ENCODE assay signal across 9 cellular contexts in genomic region chr17:41322264-41322902, GRCh38. TPM values are rescaled to one million over a fixed set of nuclear protein-coding genes. Genes with fewer than 3 reads are reported as not detected.
DNase-seq lines count a peak whose midpoint lies in the region; ATAC-seq, FAIRE-seq and TF ChIP-seq lines count a peak whose summit lies in the region.
"Had no signal": no experiment of that assay in that cellular context is flagged by ENCODE, and none has a peak within 500 bp of the region (broad histone marks: within the 10 kb centered on the region; RNA-seq: fewer than 3 reads in every experiment).

No MANE protein-coding gene starts in this region.

- no peak for TF ChIP-seq EP300 in K562 (IDR thresholded peaks at IDR 0.05; ENCODE audit: low read length)

- peak in 1 of 2 experiments; percentile 74; a peak in 3 of 4 replicates for TF ChIP-seq RAD21 in K562 (CRISPR knock-in tag; conservative IDR thresholded peaks at IDR 0.05 in 1 of 2, IDR thresholded peaks at IDR 0.05 in 1 of 2)

- POLR2A ChIA-PET in K562 (lab: Yijun Ruan, JAX) = interaction anchor here (1.0 to 1.2 kb wide), 2 partner anchors 8 to 28 kb away, joined by 3 read pairs; no protein-coding TSS in a partner anchor

- FAIRE-seq in K562 (lab: Jason Lieb, UNC) (peak; percentile 84), urothelium cell line (lab: Jason Lieb, UNC) (no peak)

- no peak overlapping the region for H3K4me3 ChIP-seq in K562
- H3K4me3 ChIP-seq in kidney epithelial cell (ENCODE audit: low read depth, low read length) = no peak overlapping the region

- intact Hi-C loops in K562 (cut with micrococcal nuclease) = loop anchor here (2.0 kb wide), 2 partner anchors 466 to 520 kb away; no protein-coding TSS in a partner anchor

- H2AFZ ChIP-seq in K562 (ENCODE audit: low read depth, low read length) = no peak overlapping the region

- TF ChIP-seq CTCF in GM10266 (IDR thresholded peaks at IDR 0.05; ENCODE audit: control insufficient read depth, insufficient read depth, low read depth, missing control alignments) (peak; percentile 58), K562 (IDR thresholded peaks at IDR 0.05 in 2 of 3, conservative IDR thresholded peaks at IDR 0.05 in 1 of 3; ENCODE audit: insufficient read depth in 2 of 3, low read depth in 1 of 3, low read length in 3 of 3) (peak; percentile 45 to 70 (median 69); a peak in 5 of 6 replicates), kidney epithelial cell (IDR thresholded peaks at IDR 0.05; ENCODE audit: insufficient read depth, low read length, poor library complexity, severe bottlenecking) (peak; percentile 91)

- in situ Hi-C loops in K562 (cut with MboI) = no loop called here

- no peaks in the 10 kb centered on the region for H3K4me1 ChIP-seq in K562 (replicated peaks in 1 of 2; ENCODE audit: control insufficient read depth in 2 of 2, insufficient read depth in 2 of 2, low read length in 2 of 2)

- no TSS peak for BruUV-seq in K562 (replicated peaks; lab: Mats Ljungman, UMichigan)

- peak; percentile 57; the same call in 2 of the 3 replicates for ATAC-seq in K562

- H3K9ac ChIP-seq in K562 (ENCODE audit: insufficient read depth in 1 of 2, low read depth in 2 of 2, low read length in 2 of 2) = no peak overlapping the region

- no peak overlapping the region for H3K4me2 ChIP-seq in K562 (ENCODE audit: insufficient read depth, low read length)

- no peaks in the 10 kb centered on the region for H3K9me1 ChIP-seq in K562 (ENCODE audit: control insufficient read depth, insufficient read depth, low read length)

- H3K9me3 ChIP-seq in K562 (replicated peaks; ENCODE audit: control insufficient read depth, insufficient read depth, low read depth, low read length) = no peaks in the 10 kb centered on the region

- WGBS in K562 (ENCODE audit: insufficient coverage, low coverage, missing lambda C conversion rate) = 2% methylated on average over 5 of the region's 5 CpGs

- H3K79me2 ChIP-seq in K562 (ENCODE audit: control insufficient read depth, insufficient read depth, low read length) = no peaks in the 10 kb centered on the region

- no peak overlapping the region for H3K27ac ChIP-seq in K562 (ENCODE audit: extremely low read depth, low read depth, low read length)

- peak; percentile 55 for DNase-seq in AG08396 (ENCODE audit: low spot score)
- DNase-seq in GM10266 (ENCODE audit: extremely low spot score) = peak; percentile 47
- peak; percentile 26 for DNase-seq in NCI-H2081 treated with DMSO at 0.1 percent for 48 hours (lab: John Stamatoyannopoulos, UW)
- peak; percentile 17 to 42 (median 30) for DNase-seq in K562 (ENCODE audit: extremely low read depth in 1 of 4, low spot score in 3 of 4)
- DNase-seq in kidney epithelial cell (ENCODE audit: low read depth) = peak; percentile 45
- DNase-seq in urothelium cell line (ENCODE audit: low spot score) = peak; percentile 54
- DNase-seq in NCI-H128 (lab: John Stamatoyannopoulos, UW; ENCODE audit: unreplicated experiment) = no peak
- no peak for DNase-seq in HuH-7.5 (ENCODE audit: low spot score)

- no peaks in the 10 kb centered on the region for H4K20me1 ChIP-seq in K562 (replicated peaks; ENCODE audit: control insufficient read depth, insufficient read depth, low read length)

- peaks cover 0 to 1% of the 10 kb centered on the region in 2 experiments; a peak in 2 of 5 replicates for H3K27me3 ChIP-seq in K562 (ENCODE audit: control insufficient read depth in 2 of 2, insufficient read depth in 2 of 2, low read length in 2 of 2)
- H3K27me3 ChIP-seq in kidney epithelial cell (ENCODE audit: control insufficient read depth, insufficient read depth, low read length) = no peaks in the 10 kb centered on the region

- CTCF ChIA-PET in K562 (lab: Yijun Ruan, JAX; ENCODE audit: low intra/inter-chr PET ratio) = interaction anchor here (0.6 to 1.4 kb wide), 4 partner anchors 140 to 465 kb away, joined by 3 to 4 read pairs (median 4); no protein-coding TSS in a partner anchor

- TF ChIP-seq POLR2A in K562 (conservative IDR thresholded peaks at IDR 0.05) = no peak

- H3K36me3 ChIP-seq in K562 (ENCODE audit: control insufficient read depth, insufficient read depth, low read length) (no peaks in the 10 kb centered on the region), kidney epithelial cell (ENCODE audit: control insufficient read depth, insufficient read depth, low read length) (no peaks in the 10 kb centered on the region)

RNA-seq across cellular contexts. Expression of gene KRTAP17-1, which starts 6.9 kb away (rescaled TPM):
- total RNA-seq in K562 (2011; cell fraction: chromatin; rRNA removed; ENCODE audit: low replicate concordance) = not detected in 2 replicates
- not detected in 2 replicates for total RNA-seq in K562 (2011; cell fraction: nucleolus; rRNA removed)
- not detected in 2 replicates for total RNA-seq in K562 (2011; cell fraction: nucleoplasm; rRNA removed)
- total RNA-seq in K562 (2014; rRNA removed) (not detected in 2 replicates), K562 (2014; rRNA removed; fragmentation: Illumina TruSeq; extraction: Trizol) (not detected in 2 replicates), K562 (2015; rRNA removed; fragmentation: Illumina TruSeq; extraction: Trizol) (not detected in 2 replicates), K562 (2021) (not detected in 2 replicates), kidney epithelial cell (not detected in 2 replicates)
- polyA plus RNA-seq in K562 (2011; rRNA removed) (not detected in 2 replicates), K562 (2014; fragmentation: Illumina TruSeq; extraction: Trizol) (not detected in 2 replicates), K562 (2014; fragmentation: Nextera tagmentation; extraction: Ambion mirVana) (not detected), K562 (2014; rRNA removed) (not detected in 2 replicates)
- polyA plus RNA-seq in K562 (2011; cell fraction: cytosol; rRNA removed) = not detected in 2 replicates
- polyA plus RNA-seq in K562 (2011; cell fraction: nucleus; rRNA removed) = not detected in 2 replicates
- not detected in 2 replicates for polyA plus RNA-seq in K562 (2012)
- polyA minus RNA-seq in K562 (2011; rRNA and poly(A)+ RNA removed) = not detected in 2 replicates
- not detected in 2 replicates for polyA minus RNA-seq in K562 (2011; cell fraction: cytosol; rRNA and poly(A)+ RNA removed)
- polyA minus RNA-seq in K562 (2011; cell fraction: nucleus; rRNA and poly(A)+ RNA removed) = not detected in 2 replicates
- total RNA-seq: mononuclear cell had no signal

RNA-seq across cellular contexts. Expression of gene KRTAP16-1, which starts 13.3 kb away (rescaled TPM):
- not detected in 2 replicates for total RNA-seq in K562 (2011; cell fraction: chromatin; rRNA removed; ENCODE audit: low replicate concordance)
- not detected in 2 replicates for total RNA-seq in K562 (2011; cell fraction: nucleolus; rRNA removed)
- not detected in 2 replicates for total RNA-seq in K562 (2011; cell fraction: nucleoplasm; rRNA removed)
- not detected in 2 replicates for total RNA-seq in K562 (2014; rRNA removed)
- not detected in 2 replicates for total RNA-seq in K562 (2014; rRNA removed; fragmentation: Illumina TruSeq; extraction: Trizol)
- total RNA-seq in K562 (2015; rRNA removed; fragmentation: Illumina TruSeq; extraction: Trizol) = not detected in 2 replicates
- not detected in 2 replicates for total RNA-seq in K562 (2021)
- not detected in 2 replicates for polyA plus RNA-seq in K562 (2011; rRNA removed)
- polyA plus RNA-seq in K562 (2011; cell fraction: cytosol; rRNA removed) = not detected in 2 replicates
- polyA plus RNA-seq in K562 (2011; cell fraction: nucleus; rRNA removed) = not detected in 2 replicates
- polyA plus RNA-seq in K562 (2012) = not detected in 2 replicates
- polyA plus RNA-seq in K562 (2014; fragmentation: Illumina TruSeq; extraction: Trizol) = not detected in 2 replicates
- polyA plus RNA-seq in K562 (2014; fragmentation: Nextera tagmentation; extraction: Ambion mirVana) = not detected
- not detected in 2 replicates for polyA plus RNA-seq in K562 (2014; rRNA removed)
- polyA minus RNA-seq in K562 (2011; rRNA and poly(A)+ RNA removed) = not detected in 2 replicates
- polyA minus RNA-seq in K562 (2011; cell fraction: cytosol; rRNA and poly(A)+ RNA removed) = not detected in 2 replicates
- not detected in 2 replicates for polyA minus RNA-seq in K562 (2011; cell fraction: nucleus; rRNA and poly(A)+ RNA removed)
- total RNA-seq in kidney epithelial cell = not detected in 2 replicates

RNA-seq across cellular contexts. Expression of gene KRTAP29-1, which starts 19.7 kb away (rescaled TPM):
- not detected in 2 replicates for total RNA-seq in K562 (2011; cell fraction: chromatin; rRNA removed; ENCODE audit: low replicate concordance)
- total RNA-seq in K562 (2011; cell fraction: nucleolus; rRNA removed) = not detected in 2 replicates
- not detected in 2 replicates for total RNA-seq in K562 (2011; cell fraction: nucleoplasm; rRNA removed)
- not detected in 2 replicates for total RNA-seq in K562 (2014; rRNA removed)
- not detected in 2 replicates for total RNA-seq in K562 (2014; rRNA removed; fragmentation: Illumina TruSeq; extraction: Trizol)
- total RNA-seq in K562 (2015; rRNA removed; fragmentation: Illumina TruSeq; extraction: Trizol) = not detected in 2 replicates
- total RNA-seq in K562 (2021) = not detected in 2 replicates
- not detected in 2 replicates for polyA plus RNA-seq in K562 (2011; rRNA removed)
- polyA plus RNA-seq in K562 (2011; cell fraction: cytosol; rRNA removed) = not detected in 2 replicates
- not detected in 2 replicates for polyA plus RNA-seq in K562 (2011; cell fraction: nucleus; rRNA removed)
- not detected in 2 replicates for polyA plus RNA-seq in K562 (2012)
- polyA plus RNA-seq in K562 (2014; fragmentation: Illumina TruSeq; extraction: Trizol) = not detected in 2 replicates
- not detected for polyA plus RNA-seq in K562 (2014; fragmentation: Nextera tagmentation; extraction: Ambion mirVana)
- polyA plus RNA-seq in K562 (2014; rRNA removed) = not detected in 2 replicates
- not detected in 2 replicates for polyA minus RNA-seq in K562 (2011; rRNA and poly(A)+ RNA removed)
- not detected in 2 replicates for polyA minus RNA-seq in K562 (2011; cell fraction: cytosol; rRNA and poly(A)+ RNA removed)
- polyA minus RNA-seq in K562 (2011; cell fraction: nucleus; rRNA and poly(A)+ RNA removed) = not detected in 2 replicates
- not detected in 2 replicates for total RNA-seq in kidney epithelial cell
- total RNA-seq: mononuclear cell had no signal

RNA-seq across cellular contexts. Expression of gene KRT33A, which starts 28.2 kb away (rescaled TPM):
- total RNA-seq in K562 (2011; cell fraction: chromatin; rRNA removed; ENCODE audit: low replicate concordance) = not detected in 2 replicates
- not detected in 2 replicates for total RNA-seq in K562 (2011; cell fraction: nucleolus; rRNA removed)
- total RNA-seq in K562 (2011; cell fraction: nucleoplasm; rRNA removed) = not detected in 2 replicates
- total RNA-seq in K562 (2014; rRNA removed) = not detected in 2 replicates
- not detected in 2 replicates for total RNA-seq in K562 (2014; rRNA removed; fragmentation: Illumina TruSeq; extraction: Trizol)
- total RNA-seq in K562 (2015; rRNA removed; fragmentation: Illumina TruSeq; extraction: Trizol) = not detected in 2 replicates
- total RNA-seq in K562 (2021) = not detected in 2 replicates
- not detected in 2 replicates for polyA plus RNA-seq in K562 (2011; rRNA removed)
- polyA plus RNA-seq in K562 (2011; cell fraction: cytosol; rRNA removed) = not detected in 2 replicates
- not detected in 2 replicates for polyA plus RNA-seq in K562 (2011; cell fraction: nucleus; rRNA removed)
- not detected in 2 replicates for polyA plus RNA-seq in K562 (2012)
- polyA plus RNA-seq in K562 (2014; fragmentation: Illumina TruSeq; extraction: Trizol) = not detected in 2 replicates
- polyA plus RNA-seq in K562 (2014; fragmentation: Nextera tagmentation; extraction: Ambion mirVana) = not detected
- not detected in 2 replicates for polyA plus RNA-seq in K562 (2014; rRNA removed)
- not detected in 2 replicates for polyA minus RNA-seq in K562 (2011; rRNA and poly(A)+ RNA removed)
- polyA minus RNA-seq in K562 (2011; cell fraction: cytosol; rRNA and poly(A)+ RNA removed) = not detected in 2 replicates
- polyA minus RNA-seq in K562 (2011; cell fraction: nucleus; rRNA and poly(A)+ RNA removed) = not detected in 2 replicates
- not detected in 2 replicates for total RNA-seq in kidney epithelial cell
- total RNA-seq: mononuclear cell had no signal

RNA-seq across cellular contexts. Expression of gene KRTAP9-7, which starts 46.9 kb away (rescaled TPM):
- total RNA-seq in K562 (2011; cell fraction: chromatin; rRNA removed; ENCODE audit: low replicate concordance) = not detected in 2 replicates
- not detected in 2 replicates for total RNA-seq in K562 (2011; cell fraction: nucleolus; rRNA removed)
- not detected in 2 replicates for total RNA-seq in K562 (2011; cell fraction: nucleoplasm; rRNA removed)
- total RNA-seq in K562 (2014; rRNA removed) = not detected in 2 replicates
- total RNA-seq in K562 (2014; rRNA removed; fragmentation: Illumina TruSeq; extraction: Trizol) = not detected in 2 replicates
- not detected in 2 replicates for total RNA-seq in K562 (2015; rRNA removed; fragmentation: Illumina TruSeq; extraction: Trizol)
- not detected in 2 replicates for total RNA-seq in K562 (2021)
- not detected in 2 replicates for polyA plus RNA-seq in K562 (2011; rRNA removed)
- polyA plus RNA-seq in K562 (2011; cell fraction: cytosol; rRNA removed) = not detected in 2 replicates
- not detected in 2 replicates for polyA plus RNA-seq in K562 (2011; cell fraction: nucleus; rRNA removed)
- polyA plus RNA-seq in K562 (2012) = not detected in 2 replicates
- polyA plus RNA-seq in K562 (2014; fragmentation: Illumina TruSeq; extraction: Trizol) = not detected in 2 replicates
- polyA plus RNA-seq in K562 (2014; fragmentation: Nextera tagmentation; extraction: Ambion mirVana) = not detected
- not detected in 2 replicates for polyA plus RNA-seq in K562 (2014; rRNA removed)
- not detected in 2 replicates for polyA minus RNA-seq in K562 (2011; rRNA and poly(A)+ RNA removed)
- not detected in 2 replicates for polyA minus RNA-seq in K562 (2011; cell fraction: cytosol; rRNA and poly(A)+ RNA removed)
- not detected in 2 replicates for polyA minus RNA-seq in K562 (2011; cell fraction: nucleus; rRNA and poly(A)+ RNA removed)
- total RNA-seq in kidney epithelial cell = not detected in 2 replicates
- total RNA-seq: mononuclear cell had no signal

Comparison
In these comparisons a context has a peak if more than half of its experiments do, and no peak if none do; other contexts are left out.
1. DNase-seq: peak in AG08396 (single experiment), GM10266 (single experiment), NCI-H2081 treated with DMSO at 0.1 percent for 48 hours (single experiment), K562 (4 of 4), kidney epithelial cell (single experiment) and urothelium cell line (single experiment); none in NCI-H128 (single experiment) and HuH-7.5 (single experiment).
2. Peak in every context shown above with its lines, with median percentiles within 50 percentile points of each other: CTCF ChIP-seq.